Comparison of ENCODE assay signal across 9 cellular contexts in genomic region chr2:46657042-46657504, GRCh38. TPM values are rescaled to one million over a fixed set of nuclear protein-coding genes. Genes with fewer than 3 reads are reported as not detected.
DNase-seq lines count a peak whose midpoint lies in the region; ATAC-seq and TF ChIP-seq lines count a peak whose summit lies in the region.
"Had no signal": no experiment of that assay in that cellular context is flagged by ENCODE, and none has a peak within 500 bp of the region (broad histone marks: within the 10 kb centered on the region; RNA-seq: fewer than 3 reads in every experiment).

No MANE protein-coding gene starts in this region.

- POLR2A ChIA-PET in CD4-positive, alpha-beta memory T cell (lab: Charles Lee; ENCODE audit: partially characterized antibody) = no interaction called here

- peak in 3 of 5 donors; percentile 6 to 10 (median 7) for DNase-seq in CD4-positive, alpha-beta memory T cell
- no peak for DNase-seq in HFF-Myc (ENCODE audit: extremely low read depth, low read depth)
- peak; percentile 53 for DNase-seq in SHP77 treated with DMSO at 0.1 percent for 48 hours (lab: John Stamatoyannopoulos, UW)
- DNase-seq in glomerular visceral epithelial cell (ENCODE audit: extremely low spot score) = peak; percentile 7
- peak; percentile 90 for DNase-seq in skeletal muscle cell (ENCODE audit: low read depth)
- no peak for DNase-seq in anterior cingulate cortex (lab: John Stamatoyannopoulos, UW)
- no peak for DNase-seq in activated naive CD4-positive, alpha-beta T cell treated with anti-CD3 and anti-CD28 coated beads for 36 hours

- H3K9me3 ChIP-seq in CD4-positive, alpha-beta memory T cell (ENCODE audit: control insufficient read depth in 1 of 2, low read length in 2 of 2) = no peaks in the 10 kb centered on the region

- ATAC-seq in GM21576 (IDR thresholded peaks at IDR 0.05; ENCODE audit: unreplicated experiment) = no peak

- H3K36me3 ChIP-seq in CD4-positive, alpha-beta memory T cell (ENCODE audit: insufficient read depth, low read length) = no peaks in the 10 kb centered on the region

- peak; percentile 49 for TF ChIP-seq CTCF in HFF-Myc (IDR thresholded peaks at IDR 0.05; ENCODE audit: low read depth, low read length, missing control alignments)

- no peak overlapping the region for H3K27ac ChIP-seq in CD4-positive, alpha-beta memory T cell (ENCODE audit: low read depth, low read length)
- H3K27ac ChIP-seq: epithelial cell of prostate had no signal

- H3K27ac Mint-ChIP-seq in CD4-positive, alpha-beta memory T cell = no peak overlapping the region
- H3K27ac Mint-ChIP-seq in activated naive CD4-positive, alpha-beta T cell treated with anti-CD3 and anti-CD28 coated beads for 36 hours = no peak overlapping the region

- no peaks in the 10 kb centered on the region for H3K9me3 Mint-ChIP-seq in CD4-positive, alpha-beta memory T cell
- H3K9me3 Mint-ChIP-seq in activated naive CD4-positive, alpha-beta T cell treated with anti-CD3 and anti-CD28 coated beads for 36 hours = no peaks in the 10 kb centered on the region

- CTCF ChIA-PET in CD4-positive, alpha-beta memory T cell (lab: Charles Lee; ENCODE audit: partially characterized antibody) = interaction anchor here (1.0 to 4.8 kb wide), 4 partner anchors 9 to 231 kb away, joined by 3 to 32 read pairs (median 4); no protein-coding TSS in a partner anchor
- CTCF ChIA-PET in activated naive CD4-positive, alpha-beta T cell treated with anti-CD3 and anti-CD28 coated beads for 36 hours (lab: Charles Lee) = interaction anchor here (0.6 to 1.2 kb wide), 11 partner anchors 46 to 267 kb away, joined by 3 to 6 read pairs (median 3); no protein-coding TSS in a partner anchor

- H3K4me3 Mint-ChIP-seq in CD4-positive, alpha-beta memory T cell = no peak overlapping the region
- H3K4me3 Mint-ChIP-seq in activated naive CD4-positive, alpha-beta T cell treated with anti-CD3 and anti-CD28 coated beads for 36 hours = no peak overlapping the region

- intact Hi-C loops in CD4-positive, alpha-beta memory T cell (cut with micrococcal nuclease) = loop anchor here (1.0 to 5.0 kb wide), 2 partner anchors 119 to 665 kb away; no protein-coding TSS in a partner anchor
- intact Hi-C loops in activated naive CD4-positive, alpha-beta T cell treated with anti-CD3 and anti-CD28 coated beads for 36 hours (cut with micrococcal nuclease) = loop anchor here (1.0 to 10.0 kb wide), 4 partner anchors 119 to 668 kb away; no protein-coding TSS in a partner anchor

- peaks cover 0 to 3% (median under 1%) of the 10 kb centered on the region in 4 donors for H3K4me1 Mint-ChIP-seq in CD4-positive, alpha-beta memory T cell
- no peaks in the 10 kb centered on the region for H3K4me1 Mint-ChIP-seq in activated naive CD4-positive, alpha-beta T cell treated with anti-CD3 and anti-CD28 coated beads for 36 hours (ENCODE audit: low read depth)

- H3K4me1 ChIP-seq in CD4-positive, alpha-beta memory T cell (ENCODE audit: insufficient read depth, low read length) = no peaks in the 10 kb centered on the region

- no peaks in the 10 kb centered on the region for H3K27me3 ChIP-seq in CD4-positive, alpha-beta memory T cell (ENCODE audit: insufficient read depth, low read length)

- peaks cover 0 to 7% of the 10 kb centered on the region in 2 donors for H3K27me3 Mint-ChIP-seq in CD4-positive, alpha-beta memory T cell
- H3K27me3 Mint-ChIP-seq in activated naive CD4-positive, alpha-beta T cell treated with anti-CD3 and anti-CD28 coated beads for 36 hours (ENCODE audit: low read depth) = peaks cover 7% of the 10 kb centered on the region

- no peaks in the 10 kb centered on the region for H3K36me3 Mint-ChIP-seq in CD4-positive, alpha-beta memory T cell
- no peaks in the 10 kb centered on the region for H3K36me3 Mint-ChIP-seq in activated naive CD4-positive, alpha-beta T cell treated with anti-CD3 and anti-CD28 coated beads for 36 hours (ENCODE audit: low read depth)

- no peak overlapping the region for H3K4me3 ChIP-seq in CD4-positive, alpha-beta memory T cell (ENCODE audit: low read length in 2 of 2)
- no peak overlapping the region for H3K4me3 ChIP-seq in HFF-Myc (replicated peaks; ENCODE audit: low read depth, low read length)
- no peak overlapping the region for H3K4me3 ChIP-seq in skeletal muscle cell (ENCODE audit: low read depth, low read length)

RNA-seq across cellular contexts. Expression of gene CRIPT, which starts 40.1 kb away (rescaled TPM):
- total RNA-seq in CD4-positive, alpha-beta memory T cell = 10 to 100 TPM; 19.2 to 20.9 TPM
- polyA plus RNA-seq in CD4-positive, alpha-beta memory T cell = 10 to 100 TPM in 1 of 2 donors, 1 to 10 TPM in 1; 8.3 to 14.0 TPM
- total RNA-seq in activated naive CD4-positive, alpha-beta T cell treated with anti-CD3 and anti-CD28 coated beads for 36 hours = 1 to 10 TPM; 8.7 to 9.1 TPM

RNA-seq across cellular contexts. Expression of gene PIGF, which starts 40.2 kb away (rescaled TPM):
- 10 to 100 TPM; 26.9 to 30.7 TPM for total RNA-seq in CD4-positive, alpha-beta memory T cell
- polyA plus RNA-seq in CD4-positive, alpha-beta memory T cell = 10 to 100 TPM in 1 of 2 donors, 1 to 10 TPM in 1; 9.3 to 23.8 TPM
- total RNA-seq in activated naive CD4-positive, alpha-beta T cell treated with anti-CD3 and anti-CD28 coated beads for 36 hours = 10 to 100 TPM; 27.7 to 29.2 TPM

RNA-seq across cellular contexts. Expression of gene SOCS5, which starts 42.0 kb away (rescaled TPM):
- 10 to 100 TPM; 13.3 to 13.6 TPM for total RNA-seq in CD4-positive, alpha-beta memory T cell
- polyA plus RNA-seq in CD4-positive, alpha-beta memory T cell = 1 to 10 TPM; 4.0 to 5.1 TPM
- 1 to 10 TPM; 4.3 to 4.6 TPM for total RNA-seq in activated naive CD4-positive, alpha-beta T cell treated with anti-CD3 and anti-CD28 coated beads for 36 hours

Comparison
In these comparisons a context has a peak if more than half of its experiments do, and no peak if none do; other contexts are left out.
1. DNase-seq: peak in CD4-positive, alpha-beta memory T cell (3 of 5), SHP77 treated with DMSO at 0.1 percent for 48 hours (single experiment), glomerular visceral epithelial cell (single experiment) and skeletal muscle cell (single experiment); none in HFF-Myc (single experiment), anterior cingulate cortex (0 of 58) and activated naive CD4-positive, alpha-beta T cell treated with anti-CD3 and anti-CD28 coated beads for 36 hours (single experiment).